ENCODE assay signal across 21 cellular contexts in the genomic region with DNA sequence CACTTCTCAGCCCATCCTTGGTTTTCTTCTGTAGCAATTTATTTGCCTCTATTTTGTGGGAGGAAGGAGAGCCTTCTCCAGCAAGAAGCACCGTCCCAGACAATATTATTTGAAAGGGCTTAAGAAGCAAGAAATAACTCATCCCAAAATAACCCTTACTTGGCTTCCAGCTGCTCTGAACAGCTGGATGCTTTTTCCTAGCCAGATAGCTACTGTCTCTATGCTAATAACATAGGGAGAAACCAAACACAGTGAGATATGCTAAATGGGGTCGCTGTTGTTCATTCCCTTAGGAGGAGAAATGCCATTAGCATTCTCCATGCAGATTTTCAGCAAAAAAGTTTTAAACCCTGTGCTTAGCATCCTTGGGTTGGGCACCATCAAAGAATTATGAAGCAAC.
"Had no signal": no experiment of that assay in that cellular context is flagged by ENCODE, and none has a peak within 500 bp of the region (broad histone marks: within the 10 kb centered on the region; RNA-seq: fewer than 3 reads in every experiment).

No MANE protein-coding gene starts in this region.

- H3K27me3 Mint-ChIP-seq: activated CD4-positive, alpha-beta memory T cell treated with anti-CD3 and anti-CD28 coated beads, Interleukin-2, amount 10 ng/mL, durations not matched to agents 7 days and 5 days; activated naive CD8-positive, alpha-beta T cell treated with anti-CD3 and anti-CD28 coated beads, Interleukin-2, amount 50 U/mL, for 24 hours; memory B cell had no signal

- DNase-seq: activated CD4-positive, alpha-beta memory T cell treated with anti-CD3 and anti-CD28 coated beads, Interleukin-2, amount 10 ng/mL, durations not matched to agents 7 days and 5 days; activated CD4-positive, alpha-beta T cell treated with anti-CD3 and anti-CD28 coated beads for 48 hours; activated naive CD4-positive, alpha-beta T cell treated with anti-CD3 and anti-CD28 coated beads, Interleukin-2, amount 50 U/mL, for 16 hours; activated naive CD8-positive, alpha-beta T cell treated with anti-CD3 and anti-CD28 coated beads, Interleukin-2, amount 50 U/mL, for 24 hours; cerebellar nuclear complex; cortex of kidney; esophagus squamous epithelium; head of caudate nucleus; immature natural killer cell; right lobe of liver; small intestine; stimulated activated CD4-positive, alpha-beta T cell treated with anti-CD3 and anti-CD28 coated beads, Interleukin-2, amount 100 ng/mL, for 24 hours; stimulated activated naive CD8-positive, alpha-beta T cell treated with anti-CD3 and anti-CD28 coated beads, Interleukin-15, amount 100 ng/mL, for 72 hours; T-helper 17 cell; tibial artery had no signal

- H3K4me3 ChIP-seq: esophagus squamous epithelium, gastroesophageal sphincter, right lobe of liver, tibial artery had no signal

- H3K27ac ChIP-seq: esophagus squamous epithelium, gastroesophageal sphincter, parathyroid adenoma, right lobe of liver, tibial artery had no signal

- H3K4me3 Mint-ChIP-seq: activated CD4-positive, alpha-beta memory T cell treated with anti-CD3 and anti-CD28 coated beads, Interleukin-2, amount 10 ng/mL, durations not matched to agents 7 days and 5 days; activated naive CD8-positive, alpha-beta T cell treated with anti-CD3 and anti-CD28 coated beads, Interleukin-2, amount 50 U/mL, for 24 hours; endodermal cell; immature natural killer cell; memory B cell; nephron; stimulated activated effector memory CD8-positive, alpha-beta T cell treated with anti-CD3 and anti-CD28 coated beads, Interleukin-12 subunit alpha, Interleukin-12 subunit beta, amount 100 ng/mL, for 72 hours; stimulated activated naive CD8-positive, alpha-beta T cell treated with anti-CD3 and anti-CD28 coated beads, Interleukin-15, amount 100 ng/mL, for 72 hours; T-helper 17 cell had no signal

- H3K9me3 Mint-ChIP-seq: activated CD4-positive, alpha-beta memory T cell treated with anti-CD3 and anti-CD28 coated beads, Interleukin-2, amount 10 ng/mL, durations not matched to agents 7 days and 5 days; activated naive CD8-positive, alpha-beta T cell treated with anti-CD3 and anti-CD28 coated beads, Interleukin-2, amount 50 U/mL, for 24 hours; endodermal cell; memory B cell; nephron; stimulated activated naive CD8-positive, alpha-beta T cell treated with anti-CD3 and anti-CD28 coated beads, Interleukin-15, amount 100 ng/mL, for 72 hours had no signal

- H3K36me3 Mint-ChIP-seq: immature natural killer cell; memory B cell; stimulated activated effector memory CD8-positive, alpha-beta T cell treated with anti-CD3 and anti-CD28 coated beads, Interleukin-12 subunit alpha, Interleukin-12 subunit beta, amount 100 ng/mL, for 72 hours had no signal

- H3K79me2 ChIP-seq: parathyroid adenoma had no signal

- H3K9ac ChIP-seq: parathyroid adenoma had no signal

- H3K27ac Mint-ChIP-seq: activated CD4-positive, alpha-beta memory T cell treated with anti-CD3 and anti-CD28 coated beads, Interleukin-2, amount 10 ng/mL, durations not matched to agents 7 days and 5 days; activated naive CD8-positive, alpha-beta T cell treated with anti-CD3 and anti-CD28 coated beads, Interleukin-2, amount 50 U/mL, for 24 hours; endodermal cell; immature natural killer cell; memory B cell; nephron; stimulated activated effector memory CD8-positive, alpha-beta T cell treated with anti-CD3 and anti-CD28 coated beads, Interleukin-12 subunit alpha, Interleukin-12 subunit beta, amount 100 ng/mL, for 72 hours; stimulated activated naive CD8-positive, alpha-beta T cell treated with anti-CD3 and anti-CD28 coated beads, Interleukin-15, amount 100 ng/mL, for 72 hours; T-helper 17 cell had no signal

- H3K4me1 ChIP-seq: esophagus squamous epithelium, gastroesophageal sphincter, parathyroid adenoma, right lobe of liver, tibial artery had no signal

- ATAC-seq: activated naive CD8-positive, alpha-beta T cell treated with anti-CD3 and anti-CD28 coated beads, Interleukin-2, amount 50 U/mL, for 24 hours; gastroesophageal sphincter; right lobe of liver; stimulated activated effector memory CD8-positive, alpha-beta T cell treated with anti-CD3 and anti-CD28 coated beads, Interleukin-12 subunit alpha, Interleukin-12 subunit beta, amount 100 ng/mL, for 72 hours; stimulated activated naive CD8-positive, alpha-beta T cell treated with anti-CD3 and anti-CD28 coated beads, Interleukin-15, amount 100 ng/mL, for 72 hours; T-helper 17 cell had no signal

- H3K27me3 ChIP-seq: right lobe of liver had no signal

- H3K4me1 Mint-ChIP-seq: activated CD4-positive, alpha-beta memory T cell treated with anti-CD3 and anti-CD28 coated beads, Interleukin-2, amount 10 ng/mL, durations not matched to agents 7 days and 5 days; activated naive CD8-positive, alpha-beta T cell treated with anti-CD3 and anti-CD28 coated beads, Interleukin-2, amount 50 U/mL, for 24 hours; immature natural killer cell; memory B cell; nephron; stimulated activated effector memory CD8-positive, alpha-beta T cell treated with anti-CD3 and anti-CD28 coated beads, Interleukin-12 subunit alpha, Interleukin-12 subunit beta, amount 100 ng/mL, for 72 hours; stimulated activated naive CD8-positive, alpha-beta T cell treated with anti-CD3 and anti-CD28 coated beads, Interleukin-15, amount 100 ng/mL, for 72 hours; T-helper 17 cell had no signal

- H3K36me3 ChIP-seq: esophagus squamous epithelium, gastroesophageal sphincter, right lobe of liver, tibial artery had no signal
